Comparison of ENCODE assay signal across 8 cellular contexts in the genomic region with DNA sequence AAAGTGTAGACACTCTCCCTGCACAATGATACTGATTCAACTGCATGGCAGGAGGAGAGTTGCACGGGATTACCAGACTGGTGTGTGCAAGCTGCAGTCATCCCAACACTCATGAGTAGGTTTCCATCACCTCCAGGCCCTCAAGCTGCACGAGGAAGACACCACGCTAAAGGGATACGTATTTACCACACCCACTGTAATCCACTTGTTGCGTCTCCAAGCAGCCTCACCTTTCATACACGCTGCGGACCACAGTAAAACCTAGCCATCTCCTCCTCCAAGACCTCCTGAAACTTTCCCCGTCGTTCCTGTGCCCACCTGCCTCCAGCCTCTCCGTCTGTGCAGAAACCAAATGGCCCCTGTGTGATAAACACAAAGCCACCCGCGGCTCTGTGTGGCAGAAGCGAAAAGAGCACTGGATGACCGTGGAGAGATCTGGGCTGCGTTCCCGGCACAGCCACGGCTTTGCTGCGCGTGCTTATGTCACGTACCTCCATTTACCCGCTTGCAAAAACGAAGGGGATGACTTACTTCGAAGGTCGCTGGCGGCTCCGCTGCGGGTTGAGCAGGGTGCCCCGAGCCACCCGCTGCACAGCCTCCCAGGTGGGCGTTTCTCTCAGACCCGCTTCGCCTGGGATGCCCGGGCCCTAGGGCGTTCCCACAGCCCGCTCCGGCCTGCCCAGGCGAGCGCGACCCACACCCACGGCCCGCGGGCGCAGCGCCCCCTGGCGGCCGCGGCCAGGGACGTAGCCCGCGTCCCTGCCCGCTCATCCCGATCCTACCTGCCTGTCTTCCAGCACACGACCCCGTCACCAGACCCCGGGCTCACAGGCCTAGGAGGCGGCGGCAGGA. TPM values are rescaled to one million over a fixed set of nuclear protein-coding genes. Genes with fewer than 3 reads are reported as not detected.
DNase-seq lines count a peak whose midpoint lies in the region; ATAC-seq lines count a peak whose summit lies in the region.

No MANE protein-coding gene starts in this region.

- peak overlapping the region; percentile 98 to 99 for H3K4me3 Mint-ChIP-seq in stimulated activated naive B cell treated with anti-CD40 and anti-IgM and Interleukin-4, amounts not matched to agents 10 μg/mL and 1 μg/mL and 100 μg/mL, for 72 hours

- no peaks in the 10 kb centered on the region for H3K9me3 Mint-ChIP-seq in stimulated activated naive B cell treated with anti-CD40 and anti-IgM and Interleukin-4, amounts not matched to agents 10 μg/mL and 1 μg/mL and 100 μg/mL, for 72 hours

- DNase-seq in CD1c-positive myeloid dendritic cell (ENCODE audit: extremely low spot score) (peak; percentile 77), NCI-H526 (lab: John Stamatoyannopoulos, UW) (peak; percentile 48 to 86), myocyte (ENCODE audit: low read depth) (peak; percentile 65)
- peak; percentile 85 for DNase-seq in activated CD8-positive, alpha-beta memory T cell treated with anti-CD3 and anti-CD28 coated beads, Interleukin-2, amount 50 U/mL, for 48 hours
- DNase-seq in stimulated activated naive B cell treated with anti-CD40 and anti-IgM and Interleukin-4, amounts not matched to agents 10 μg/mL and 1 μg/mL and 100 μg/mL, for 72 hours, result peak; percentile 42

- H3K27ac Mint-ChIP-seq in stimulated activated naive B cell treated with anti-CD40 and anti-IgM and Interleukin-4, amounts not matched to agents 10 μg/mL and 1 μg/mL and 100 μg/mL, for 72 hours, result peak overlapping the region; percentile 94

- H3K4me1 Mint-ChIP-seq in stimulated activated naive B cell treated with anti-CD40 and anti-IgM and Interleukin-4, amounts not matched to agents 10 μg/mL and 1 μg/mL and 100 μg/mL, for 72 hours, result peaks cover 7 to 28% of the 10 kb centered on the region in 2 donors

- peaks cover 14 to 19% of the 10 kb centered on the region in 2 donors for H3K27me3 Mint-ChIP-seq in stimulated activated naive B cell treated with anti-CD40 and anti-IgM and Interleukin-4, amounts not matched to agents 10 μg/mL and 1 μg/mL and 100 μg/mL, for 72 hours

- ATAC-seq in GM19043 (IDR thresholded peaks at IDR 0.05; ENCODE audit: low read depth, unreplicated experiment) (peak; percentile 66), HG03196 (IDR thresholded peaks at IDR 0.05; ENCODE audit: unreplicated experiment) (peak; percentile 80), esophagus mucosa (peak; percentile 90)
- ATAC-seq in stimulated activated naive B cell treated with anti-CD40 and anti-IgM and Interleukin-4, amounts not matched to agents 10 μg/mL and 1 μg/mL and 100 μg/mL, for 72 hours (replicated peaks), result peak; percentile 82 to 84

- peaks cover 8 to 9% of the 10 kb centered on the region in 2 donors for H3K36me3 Mint-ChIP-seq in stimulated activated naive B cell treated with anti-CD40 and anti-IgM and Interleukin-4, amounts not matched to agents 10 μg/mL and 1 μg/mL and 100 μg/mL, for 72 hours

RNA-seq across cellular contexts. Expression of a gene that starts 0.6 kb away (rescaled TPM):
- total RNA-seq in esophagus mucosa (35.8 TPM), myocyte (15.5 and 16.7 TPM in 2 replicates)
- polyA plus RNA-seq in myocyte (2012), result 27.4 TPM

RNA-seq across cellular contexts. Expression of a gene that starts 14.5 kb away (rescaled TPM):
- total RNA-seq in esophagus mucosa, result not detected
- total RNA-seq in myocyte, result not detected in 2 replicates
- polyA plus RNA-seq in myocyte (2012), result not detected

RNA-seq across cellular contexts. Expression of a gene that starts 35.8 kb away (rescaled TPM):
- total RNA-seq in esophagus mucosa, result not detected
- total RNA-seq in myocyte, result not detected in 2 replicates
- polyA plus RNA-seq in myocyte (2012), result not detected

Comparison
In these comparisons a context has a peak if more than half of its experiments do, and no peak if none do; other contexts are left out.
1. Peak in every context shown above with its lines: DNase-seq and ATAC-seq.